Comparison of ENCODE assay signal across 8 cellular contexts in genomic region chr2:65040414-65041261, GRCh38. TPM values are rescaled to one million over a fixed set of nuclear protein-coding genes. Genes with fewer than 3 reads are reported as not detected.
A peak's percentile ranks its signal among the peaks of the same experiment; 100 is the strongest.
DNase-seq lines count a peak whose midpoint lies in the region; ATAC-seq and TF ChIP-seq lines count a peak whose summit lies in the region.

No MANE protein-coding gene starts in this region.

- H3K27me3 Mint-ChIP-seq in activated CD8-positive, alpha-beta T cell treated with anti-CD3 and anti-CD28 coated beads for 36 hours: no peaks in the 10 kb centered on the region

- H3K4me3 Mint-ChIP-seq in activated CD8-positive, alpha-beta T cell treated with anti-CD3 and anti-CD28 coated beads for 36 hours: no peak overlapping the region

- ATAC-seq in GM18873 (IDR thresholded peaks at IDR 0.05; ENCODE audit: low FRiP score, unreplicated experiment): peak; percentile 69
- ATAC-seq in HG03571 (IDR thresholded peaks at IDR 0.05; ENCODE audit: unreplicated experiment): peak; percentile 78
- ATAC-seq in activated CD8-positive, alpha-beta T cell treated with anti-CD3 and anti-CD28 coated beads for 36 hours: peak; percentile 97

- CTCF ChIA-PET in activated CD8-positive, alpha-beta T cell treated with anti-CD3 and anti-CD28 coated beads for 36 hours (lab: Charles Lee): interaction anchor here (0.5 to 19.6 kb wide), 12 partner anchors 8 to 121 kb away, joined by 3 to 237 read pairs (median 4); no protein-coding TSS in a partner anchor

- H3K27ac Mint-ChIP-seq in activated CD8-positive, alpha-beta T cell treated with anti-CD3 and anti-CD28 coated beads for 36 hours: no peak overlapping the region

- DNase-seq in AG10803 (ENCODE audit: low read depth) (peak; percentile 85), NCI-H82 (lab: John Stamatoyannopoulos, UW) (peak; percentile 91), midbrain (lab: John Stamatoyannopoulos, UW) (peak; percentile 92)
- peak; percentile 87 for DNase-seq in activated CD8-positive, alpha-beta T cell treated with anti-CD3 and anti-CD28 coated beads for 36 hours
- DNase-seq in effector CD8-positive, alpha-beta T cell (lab: John Stamatoyannopoulos, UW): peak; percentile 63
- peak; percentile 55 to 58 for DNase-seq in stimulated activated CD8-positive, alpha-beta memory T cell treated with anti-CD3 and anti-CD28 coated beads, Interleukin-15, amount 100 ng/mL, for 48 hours (ENCODE audit: low read depth in 2 of 2)

- peaks cover 11% of the 10 kb centered on the region for H3K4me1 Mint-ChIP-seq in activated CD8-positive, alpha-beta T cell treated with anti-CD3 and anti-CD28 coated beads for 36 hours (ENCODE audit: low read depth)

- intact Hi-C loops in activated CD8-positive, alpha-beta T cell treated with anti-CD3 and anti-CD28 coated beads for 36 hours (cut with micrococcal nuclease): loop anchor here (2.0 to 5.0 kb wide), 2 partner anchors 53 to 122 kb away; partner anchors contain the start of gene SLC1A4

- H3K36me3 Mint-ChIP-seq in activated CD8-positive, alpha-beta T cell treated with anti-CD3 and anti-CD28 coated beads for 36 hours (ENCODE audit: low read depth): peaks cover 16% of the 10 kb centered on the region

- TF ChIP-seq CTCF in AG10803 (conservative IDR thresholded peaks at IDR 0.05; ENCODE audit: low read length): peak; percentile 98
- peak; percentile 99 for TF ChIP-seq CTCF in activated CD8-positive, alpha-beta T cell treated with anti-CD3 and anti-CD28 coated beads for 36 hours (IDR thresholded peaks at IDR 0.05)

- POLR2A ChIA-PET in activated CD8-positive, alpha-beta T cell treated with anti-CD3 and anti-CD28 coated beads for 36 hours (lab: Charles Lee): no interaction called here

- H3K9me3 Mint-ChIP-seq in activated CD8-positive, alpha-beta T cell treated with anti-CD3 and anti-CD28 coated beads for 36 hours: peaks cover 10% of the 10 kb centered on the region

- peak overlapping the region; percentile 37 for H3K4me3 ChIP-seq in AG10803 (ENCODE audit: low read length)

RNA-seq across cellular contexts. Expression of gene CEP68, which starts 15.6 kb away (rescaled TPM):
- 1 to 10 TPM; 6.0 to 6.3 TPM for total RNA-seq in activated CD8-positive, alpha-beta T cell treated with anti-CD3 and anti-CD28 coated beads for 36 hours

RNA-seq across cellular contexts. Expression of gene SLC1A4, which starts 51.4 kb away (rescaled TPM):
- total RNA-seq in activated CD8-positive, alpha-beta T cell treated with anti-CD3 and anti-CD28 coated beads for 36 hours: 10 to 100 TPM; 14.6 to 14.9 TPM

Comparison
In these comparisons a context has a peak if more than half of its experiments do, and no peak if none do; other contexts are left out.
1. Peak in every context shown above with its lines: DNase-seq, ATAC-seq and H3K4me3 ChIP-seq.